ENCODE assay signal across 12 cellular contexts in genomic region chr5:50726475-50727148, GRCh38.
A peak's percentile ranks its signal among the peaks of the same experiment; 100 is the strongest.
DNase-seq lines count a peak whose midpoint lies in the region; ATAC-seq, FAIRE-seq and TF ChIP-seq lines count a peak whose summit lies in the region.
"Had no signal": no experiment of that assay in that cellular context is flagged by ENCODE, and none has a peak within 500 bp of the region (broad histone marks: within the 10 kb centered on the region; RNA-seq: fewer than 3 reads in every experiment).

No MANE protein-coding gene starts in this region.

- no peaks in the 10 kb centered on the region for H3K9me3 ChIP-seq in CD4-positive, CD25-positive, alpha-beta regulatory T cell (ENCODE audit: control insufficient read depth in 2 of 2, low read length in 2 of 2)
- H3K9me3 ChIP-seq in keratinocyte (ENCODE audit: control insufficient read depth, low read depth, low read length): no peaks in the 10 kb centered on the region
- H3K9me3 ChIP-seq: SK-N-SH, upper lobe of left lung had no signal

- POLR2A ChIA-PET in activated CD8-positive, alpha-beta T cell treated with anti-CD3 and anti-CD28 coated beads, Interleukin-2, amount 10 ng/mL, durations not matched to agents 7 days and 5 days (lab: Charles Lee): interaction anchor here (0.9 kb wide), 1 partner anchor 286 kb away, joined by 4 read pairs; the partner anchor contains the start of gene EMB

- no peak overlapping the region for H3K9ac ChIP-seq in keratinocyte (ENCODE audit: control insufficient read depth, extremely low read depth, insufficient read depth, low read length)
- H3K9ac ChIP-seq: SK-N-SH had no signal

- H3K4me3 ChIP-seq in CD4-positive, CD25-positive, alpha-beta regulatory T cell (ENCODE audit: low read depth, low read length): no peak overlapping the region
- no peak overlapping the region for H3K4me3 ChIP-seq in keratinocyte (ENCODE audit: control insufficient read depth in 2 of 3, extremely low read depth in 1 of 3, insufficient read depth in 2 of 3, low read depth in 1 of 3, low read length in 3 of 3)
- H3K4me3 ChIP-seq: upper lobe of left lung had no signal

- peaks cover 7% of the 10 kb centered on the region for H3K36me3 Mint-ChIP-seq in CD4-positive, CD25-positive, alpha-beta regulatory T cell
- peaks cover 41% of the 10 kb centered on the region for H3K36me3 Mint-ChIP-seq in activated CD8-positive, alpha-beta T cell treated with anti-CD3 and anti-CD28 coated beads, Interleukin-2, amount 10 ng/mL, durations not matched to agents 7 days and 5 days (ENCODE audit: low read depth)

- no peaks in the 10 kb centered on the region for H4K20me1 ChIP-seq in keratinocyte (ENCODE audit: control insufficient read depth, extremely low read depth, insufficient read depth, low read length)

- FAIRE-seq in keratinocyte (lab: Jason Lieb, UNC): no peak

- H3K9me3 Mint-ChIP-seq in CD4-positive, CD25-positive, alpha-beta regulatory T cell: peaks cover 0 to 1% (median 0%) of the 10 kb centered on the region in 7 donors
- H3K9me3 Mint-ChIP-seq in activated CD8-positive, alpha-beta T cell treated with anti-CD3 and anti-CD28 coated beads, Interleukin-2, amount 10 ng/mL, durations not matched to agents 7 days and 5 days (ENCODE audit: insufficient read depth): peaks cover 15% of the 10 kb centered on the region

- H3K4me1 ChIP-seq in CD4-positive, CD25-positive, alpha-beta regulatory T cell (ENCODE audit: control insufficient read depth, insufficient read depth, low read length, poor library complexity, severe bottlenecking): peaks cover 10% of the 10 kb centered on the region
- H3K4me1 ChIP-seq in keratinocyte (ENCODE audit: control insufficient read depth, extremely low read depth, insufficient read depth, low read length): peaks cover 21% of the 10 kb centered on the region

- CTCF ChIA-PET in activated CD8-positive, alpha-beta T cell treated with anti-CD3 and anti-CD28 coated beads, Interleukin-2, amount 10 ng/mL, durations not matched to agents 7 days and 5 days (lab: Charles Lee): interaction anchor here (1.3 to 1.6 kb wide), 2 partner anchors 14 to 286 kb away, joined by 3 to 5 read pairs; partner anchors contain the start of gene EMB

- ATAC-seq in CD4-positive, CD25-positive, alpha-beta regulatory T cell (ENCODE audit: low read depth in 2 of 2): no peak
- peak; percentile 32 for ATAC-seq in GM18511 (IDR thresholded peaks at IDR 0.05; ENCODE audit: unreplicated experiment)
- ATAC-seq in activated CD8-positive, alpha-beta T cell treated with anti-CD3 and anti-CD28 coated beads, Interleukin-2, amount 10 ng/mL, durations not matched to agents 7 days and 5 days: peak; percentile 41

- H3K4me1 Mint-ChIP-seq in CD4-positive, CD25-positive, alpha-beta regulatory T cell: peaks cover 17 to 57% (median 40%) of the 10 kb centered on the region in 4 donors
- peaks cover 39% of the 10 kb centered on the region for H3K4me1 Mint-ChIP-seq in activated CD8-positive, alpha-beta T cell treated with anti-CD3 and anti-CD28 coated beads, Interleukin-2, amount 10 ng/mL, durations not matched to agents 7 days and 5 days (ENCODE audit: low read depth)

- DNase-seq in CD4-positive, CD25-positive, alpha-beta regulatory T cell: no peak
- no peak for DNase-seq in activated CD8-positive, alpha-beta T cell treated with anti-CD3 and anti-CD28 coated beads, Interleukin-2, amount 10 ng/mL, durations not matched to agents 7 days and 5 days
- DNase-seq in keratinocyte (ENCODE audit: low read depth, low spot score) (no peak), NCI-H345 treated with DMSO at 0.1 percent for 48 hours (lab: John Stamatoyannopoulos, UW; ENCODE audit: unreplicated experiment) (no peak), NCI-H2081 (lab: John Stamatoyannopoulos, UW) (no peak), A172 (ENCODE audit: low spot score) (no peak), NCI-H510A (lab: John Stamatoyannopoulos, UW) (no peak)
- DNase-seq: DMS79, NCI-H446 treated with DMSO at 0.1 percent for 48 hours, SK-N-SH had no signal

- H3K27me3 ChIP-seq in CD4-positive, CD25-positive, alpha-beta regulatory T cell (ENCODE audit: control insufficient read depth, insufficient read depth, low read length): no peaks in the 10 kb centered on the region
- no peaks in the 10 kb centered on the region for H3K27me3 ChIP-seq in keratinocyte (ENCODE audit: control insufficient read depth, extremely low read depth, insufficient read depth, low read length)
- H3K27me3 ChIP-seq: upper lobe of left lung had no signal

- no peak overlapping the region for H3K27ac ChIP-seq in CD4-positive, CD25-positive, alpha-beta regulatory T cell (ENCODE audit: insufficient read depth, low read length, poor library complexity, severe bottlenecking)
- H3K27ac ChIP-seq in keratinocyte (ENCODE audit: control insufficient read depth, insufficient read depth, low read length): peak overlapping the region; percentile 6
- H3K27ac ChIP-seq: upper lobe of left lung had no signal

- H3K27me3 Mint-ChIP-seq in CD4-positive, CD25-positive, alpha-beta regulatory T cell: no peaks in the 10 kb centered on the region
- H3K27me3 Mint-ChIP-seq in activated CD8-positive, alpha-beta T cell treated with anti-CD3 and anti-CD28 coated beads, Interleukin-2, amount 10 ng/mL, durations not matched to agents 7 days and 5 days (ENCODE audit: low read depth): no peaks in the 10 kb centered on the region

- H3K27ac Mint-ChIP-seq in CD4-positive, CD25-positive, alpha-beta regulatory T cell: peak overlapping the region in 2 of 3 donors; percentile 18 to 67
- H3K27ac Mint-ChIP-seq in activated CD8-positive, alpha-beta T cell treated with anti-CD3 and anti-CD28 coated beads, Interleukin-2, amount 10 ng/mL, durations not matched to agents 7 days and 5 days: peak overlapping the region; percentile 51

- peak overlapping the region in 2 of 4 donors; percentile 18 to 37 for H3K4me3 Mint-ChIP-seq in CD4-positive, CD25-positive, alpha-beta regulatory T cell
- H3K4me3 Mint-ChIP-seq in activated CD8-positive, alpha-beta T cell treated with anti-CD3 and anti-CD28 coated beads, Interleukin-2, amount 10 ng/mL, durations not matched to agents 7 days and 5 days: no peak overlapping the region

- H3K79me2 ChIP-seq in keratinocyte (ENCODE audit: control insufficient read depth, insufficient read depth, low read length): peaks cover 40% of the 10 kb centered on the region

- dilution Hi-C loops in keratinocyte (cut with MboI; ENCODE audit: extremely low pct_ligation_motif_present, low sequenced_read_pairs): no loop called here

- H3K4me2 ChIP-seq in keratinocyte (ENCODE audit: control insufficient read depth, extremely low read depth, insufficient read depth, low read depth, low read length): peak overlapping the region; percentile 72
- H3K4me2 ChIP-seq: SK-N-SH had no signal

- no peaks in the 10 kb centered on the region for H3K36me3 ChIP-seq in CD4-positive, CD25-positive, alpha-beta regulatory T cell (ENCODE audit: control insufficient read depth, insufficient read depth, low read length)
- H3K36me3 ChIP-seq in keratinocyte (ENCODE audit: control insufficient read depth in 2 of 2, extremely low read depth in 1 of 2, insufficient read depth in 2 of 2, low read length in 2 of 2): no peaks in the 10 kb centered on the region
- H3K36me3 ChIP-seq: upper lobe of left lung had no signal

- H3K9me1 ChIP-seq in keratinocyte (ENCODE audit: control insufficient read depth, extremely low read depth, insufficient read depth, low read length): no peaks in the 10 kb centered on the region

- H2AFZ ChIP-seq in keratinocyte (ENCODE audit: control insufficient read depth, low read length): no peak overlapping the region

- no peak for TF ChIP-seq CTCF in keratinocyte (optimal IDR thresholded peaks at IDR 0.05 in 1 of 3, IDR thresholded peaks at IDR 0.05 in 1 of 3, conservative IDR thresholded peaks at IDR 0.05 in 1 of 3; ENCODE audit: extremely low read depth in 1 of 3, insufficient read depth in 2 of 3, low read length in 3 of 3)

Comparison
In these comparisons a context has a peak if more than half of its experiments do, and no peak if none do; other contexts are left out.
1. ATAC-seq: peak in GM18511 (single experiment) and activated CD8-positive, alpha-beta T cell treated with anti-CD3 and anti-CD28 coated beads, Interleukin-2, amount 10 ng/mL, durations not matched to agents 7 days and 5 days (single experiment); none in CD4-positive, CD25-positive, alpha-beta regulatory T cell (0 of 2).